1 cellular context compared by ENCODE assay signal in the genomic region with DNA sequence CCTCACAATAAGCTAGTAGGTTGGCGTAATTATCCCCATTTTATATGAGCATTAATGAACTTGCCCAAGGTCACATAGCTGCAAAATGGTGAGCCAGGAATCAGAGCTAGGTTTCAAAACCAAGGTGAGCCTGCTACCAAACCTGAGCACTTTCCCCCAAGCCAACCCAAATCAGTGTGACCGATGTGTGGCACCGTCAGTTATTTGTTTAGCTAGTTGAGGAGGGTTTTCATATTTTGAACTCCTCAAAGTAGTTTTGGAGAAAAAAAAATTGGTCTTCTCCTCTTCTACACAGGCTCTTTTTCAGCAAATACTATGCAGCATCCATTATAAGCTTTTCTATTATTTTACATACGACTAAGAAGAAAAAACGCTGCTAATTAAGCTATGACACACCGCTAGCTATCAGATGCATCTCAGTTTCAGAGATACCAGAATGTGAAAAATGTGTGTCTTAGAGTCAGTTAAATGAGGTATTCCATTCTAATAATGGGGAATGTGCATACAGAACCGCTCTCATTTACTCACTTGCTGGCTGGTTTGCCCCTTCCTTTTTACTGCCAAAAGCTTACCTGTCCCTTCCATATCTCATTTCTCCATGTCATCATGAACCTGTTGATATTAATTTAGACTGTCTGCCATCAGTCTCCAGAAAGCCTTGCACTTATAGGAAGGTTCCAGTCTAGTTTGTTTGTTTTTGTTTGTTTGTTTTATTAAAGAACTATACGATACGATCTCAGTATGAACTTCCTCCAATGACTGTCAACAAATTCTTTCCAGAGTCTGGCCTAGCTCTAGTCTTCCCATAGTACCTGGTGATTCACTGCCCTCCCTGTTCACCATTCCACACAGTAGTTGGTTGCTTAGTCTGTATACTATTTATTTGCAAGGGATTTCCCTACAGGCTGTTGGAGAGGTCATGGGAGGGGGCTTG.
TF ChIP-seq lines count a peak whose summit lies in the region.

No MANE protein-coding gene starts in this region.

TF ChIP-seq in A549, 52 proteins besides CTCF, POLR2A, EP300 and RAD21 (continued from another document):
- TF ChIP-seq HMGXB4 (CRISPR knock-in tag; IDR thresholded peaks at IDR 0.05; ENCODE audit: borderline replicate concordance): no peak
